In the genomic region with DNA sequence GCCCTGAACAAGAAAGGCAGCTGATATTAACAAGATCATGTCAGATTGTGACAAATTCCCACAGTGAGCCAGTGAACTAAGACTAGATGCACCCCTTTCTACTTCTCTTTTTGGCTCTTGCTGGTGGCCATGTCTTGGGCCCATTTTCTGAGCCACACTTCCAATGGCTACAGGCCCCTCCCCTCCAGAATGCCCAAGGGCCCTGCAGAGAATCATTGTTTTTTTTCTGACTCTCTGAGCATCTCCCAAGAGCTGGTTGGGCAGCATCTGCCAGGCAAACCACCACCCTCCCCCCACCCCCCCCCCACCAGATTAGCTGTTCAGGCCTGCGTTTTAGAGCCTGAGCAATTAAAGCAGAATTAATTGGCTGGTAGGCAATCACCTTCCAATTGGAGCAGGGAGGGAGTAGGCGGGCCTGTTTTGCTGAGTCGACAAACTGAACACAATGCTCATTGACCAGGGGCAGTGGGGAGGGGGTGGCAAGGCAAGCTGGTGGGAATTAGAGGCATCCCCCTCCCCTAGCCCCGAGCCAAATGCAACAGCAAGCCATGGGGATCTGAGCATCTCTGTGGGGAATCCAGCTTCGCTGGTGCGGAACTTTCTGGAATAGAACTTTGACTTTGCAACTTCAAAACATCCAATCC, we compare ENCODE assay signal across 13 cellular contexts.
"Had no signal": no experiment of that assay in that cellular context is flagged by ENCODE, and none has a peak within 500 bp of the region (broad histone marks: within the 10 kb centered on the region; RNA-seq: fewer than 3 reads in every experiment).

No MANE protein-coding gene starts in this region.

- H3K27ac ChIP-seq: colonic mucosa, parathyroid adenoma, skin epidermis, stomach, uterus had no signal

- ATAC-seq: activated CD4-positive, alpha-beta T cell treated with anti-CD3 and anti-CD28 coated beads for 36 hours; activated CD8-positive, alpha-beta T cell treated with anti-CD3 and anti-CD28 coated beads for 36 hours had no signal

- H3K4me1 ChIP-seq: colonic mucosa, parathyroid adenoma, stomach, uterus had no signal

- H3K4me3 ChIP-seq: colonic mucosa, skin epidermis, stomach, uterus had no signal

- DNase-seq: activated CD4-positive, alpha-beta T cell treated with anti-CD3 and anti-CD28 coated beads for 36 hours; activated CD8-positive, alpha-beta memory T cell treated with anti-CD3 and anti-CD28 coated beads, Interleukin-2, amount 50 U/mL, for 48 hours; activated CD8-positive, alpha-beta T cell treated with anti-CD3 and anti-CD28 coated beads for 36 hours; activated naive CD4-positive, alpha-beta T cell treated with anti-CD3 and anti-CD28 coated beads for 36 hours; colonic mucosa; effector CD4-positive, alpha-beta T cell; foreskin melanocyte; kidney glomerular epithelial cell; stomach; T-helper 9 cell; uterus had no signal

- H3K9me3 ChIP-seq: colonic mucosa had no signal

- H3K27me3 ChIP-seq: colonic mucosa, uterus had no signal

- H3K36me3 ChIP-seq: colonic mucosa, stomach, uterus had no signal
